Comparison of ENCODE assay signal across 12 cellular contexts in the genomic region with DNA sequence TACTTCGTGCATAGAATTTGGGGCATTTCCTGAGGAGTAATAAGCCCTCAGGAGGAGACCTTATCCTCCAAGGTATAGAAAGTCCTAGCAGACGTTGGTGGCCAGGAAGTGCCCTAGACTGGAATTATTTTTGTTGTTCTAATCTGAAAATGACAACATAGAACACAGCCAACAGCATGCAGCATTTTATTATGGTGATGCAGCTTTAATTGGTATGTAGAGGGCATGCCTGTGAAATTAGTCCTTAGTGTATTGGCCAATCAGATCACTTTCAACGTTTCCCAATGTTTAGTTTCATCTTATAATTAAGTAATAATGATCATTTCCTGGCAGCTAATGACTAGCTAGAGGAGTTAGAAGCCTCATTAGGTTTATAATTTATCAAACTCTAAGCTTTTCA.
DNase-seq lines count a peak whose midpoint lies in the region; ATAC-seq and TF ChIP-seq lines count a peak whose summit lies in the region.
"Had no signal": no experiment of that assay in that cellular context is flagged by ENCODE, and none has a peak within 500 bp of the region (broad histone marks: within the 10 kb centered on the region; RNA-seq: fewer than 3 reads in every experiment).

No MANE protein-coding gene starts in this region.

- no peak overlapping the region for H4K12ac ChIP-seq in trophoblast cell (ENCODE audit: low read depth, low read length)

- H2BK5ac ChIP-seq in trophoblast cell (ENCODE audit: low read depth, low read length, poor library complexity): no peak overlapping the region

- TF ChIP-seq POLR2A in suprapubic skin (IDR thresholded peaks at IDR 0.05): no peak

- peaks cover 0 to 9% of the 10 kb centered on the region in 2 experiments for H3K36me3 ChIP-seq in trophoblast cell (ENCODE audit: control insufficient read depth in 1 of 2, insufficient read depth in 2 of 2, low read length in 2 of 2)
- H3K36me3 ChIP-seq in suprapubic skin: no peaks in the 10 kb centered on the region

- DNase-seq in EH (ENCODE audit: low read depth) (peak; percentile 89), RKO (ENCODE audit: low spot score) (peak; percentile 13), trophoblast cell (peak; percentile 70 to 88), NCI-H2029 treated with DMSO at 0.1 percent for 48 hours (lab: John Stamatoyannopoulos, UW) (no peak), NOMO-1 treated with dmso at 0.1 percent for 144 hours (lab: John Stamatoyannopoulos, UW; ENCODE audit: unreplicated experiment) (no peak), amniotic stem cell (lab: John Stamatoyannopoulos, UW) (no peak), suprapubic skin (ENCODE audit: low spot score in 2 of 2) (no peak)
- DNase-seq: activated CD4-positive, alpha-beta T cell treated with anti-CD3 and anti-CD28 coated beads for 4 hours; NCI-H526 treated with DMSO at 0.1 percent for 48 hours; occipital lobe had no signal

- no peaks in the 10 kb centered on the region for H3K27me3 ChIP-seq in trophoblast cell (ENCODE audit: insufficient read depth, low read length)
- no peaks in the 10 kb centered on the region for H3K27me3 ChIP-seq in suprapubic skin

- H3K27ac ChIP-seq in trophoblast cell (ENCODE audit: low read depth, low read length) (peak overlapping the region; percentile 33), suprapubic skin (no peak overlapping the region)
- H3K27ac ChIP-seq: SK-N-MC had no signal

- no CpG with 5 or more reads among the region's 3 CpGs for WGBS in trophoblast cell (ENCODE audit: extremely low coverage, insufficient coverage, insufficient read length)
- WGBS in suprapubic skin: 15% methylated on average over 3 of the region's 3 CpGs

- no peak overlapping the region for H3K9ac ChIP-seq in trophoblast cell (ENCODE audit: low read length)

- H3K18ac ChIP-seq in trophoblast cell (ENCODE audit: low read length): no peak overlapping the region

- H2AK5ac ChIP-seq in trophoblast cell (ENCODE audit: low read length): no peak overlapping the region

- H4K8ac ChIP-seq in trophoblast cell (ENCODE audit: low read depth, low read length): no peak overlapping the region

- no peak for TF ChIP-seq EP300 in suprapubic skin (IDR thresholded peaks at IDR 0.05)

- no peak overlapping the region for H3K4me2 ChIP-seq in trophoblast cell (ENCODE audit: low read length)

- H3K79me1 ChIP-seq in trophoblast cell (ENCODE audit: low read length): peaks cover 24% of the 10 kb centered on the region

- H3K4me1 ChIP-seq in trophoblast cell (ENCODE audit: control insufficient read depth in 1 of 2, insufficient read depth in 2 of 2, low read length in 2 of 2) (peaks cover 2 to 9% of the 10 kb centered on the region in 2 experiments), suprapubic skin (no peaks in the 10 kb centered on the region)

- no peak overlapping the region for H2BK120ac ChIP-seq in trophoblast cell (ENCODE audit: insufficient read depth, low read length, poor library complexity)

- H3K9me3 ChIP-seq in trophoblast cell (ENCODE audit: insufficient read depth, low read depth, low read length) (no peaks in the 10 kb centered on the region), suprapubic skin (no peaks in the 10 kb centered on the region)

- no peak for TF ChIP-seq CTCF in suprapubic skin (IDR thresholded peaks at IDR 0.05)

- H3K4me3 ChIP-seq in trophoblast cell (ENCODE audit: low read depth, low read length) (no peak overlapping the region), suprapubic skin (no peak overlapping the region)
- H3K4me3 ChIP-seq: SK-N-MC had no signal

- H3K4ac ChIP-seq in trophoblast cell (ENCODE audit: low read depth, low read length): no peak overlapping the region

- no peak overlapping the region for H2AFZ ChIP-seq in trophoblast cell (ENCODE audit: insufficient read depth, low read length, poor library complexity)

- H3K14ac ChIP-seq in trophoblast cell (ENCODE audit: low read length): no peak overlapping the region

- ATAC-seq in esophagus mucosa: peak; percentile 71

- no peak overlapping the region for H3K23ac ChIP-seq in trophoblast cell (ENCODE audit: low read length)

- peaks cover 2% of the 10 kb centered on the region for H3K79me2 ChIP-seq in trophoblast cell (ENCODE audit: control insufficient read depth, insufficient read depth, low read length, poor library complexity)

- H4K91ac ChIP-seq in trophoblast cell (ENCODE audit: low read depth, low read length): no peak overlapping the region

- H2BK12ac ChIP-seq in trophoblast cell (ENCODE audit: low read length): no peak overlapping the region

Comparison
In these comparisons a context has a peak if more than half of its experiments do, and no peak if none do; other contexts are left out.
1. DNase-seq: peak in EH (single experiment), RKO (single experiment) and trophoblast cell (2 of 2); none in NCI-H2029 treated with DMSO at 0.1 percent for 48 hours (single experiment), NOMO-1 treated with dmso at 0.1 percent for 144 hours (single experiment), amniotic stem cell (single experiment) and suprapubic skin (0 of 2).